ENCODE assay signal across 8 cellular contexts in the genomic region with DNA sequence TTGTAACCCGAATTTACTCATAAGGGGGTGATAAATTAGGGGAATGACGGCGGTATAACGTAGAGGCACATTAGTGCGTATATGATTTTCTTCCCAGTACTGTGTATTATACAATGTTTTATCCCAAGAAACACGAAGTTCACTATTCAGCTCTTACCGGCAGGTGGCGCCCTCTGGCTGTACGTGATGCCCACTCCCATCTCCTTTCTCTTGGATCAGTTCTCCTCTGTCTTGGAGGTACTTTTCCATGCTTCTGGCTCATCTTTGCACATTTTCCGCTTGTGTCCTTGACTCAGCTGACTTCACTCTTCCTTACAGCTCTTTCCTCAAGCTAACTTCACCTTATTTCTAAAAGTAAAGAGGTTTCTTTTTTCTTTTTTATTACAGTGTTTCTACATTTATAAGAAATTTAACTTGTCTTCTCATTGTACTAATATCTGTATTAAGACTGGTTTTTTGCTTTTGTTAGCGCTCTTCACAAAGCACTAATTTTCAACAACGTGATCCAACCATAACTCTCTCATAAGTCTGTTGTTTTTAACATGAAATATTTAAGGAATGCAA. TPM values are rescaled to one million over a fixed set of nuclear protein-coding genes. Genes with fewer than 3 reads are reported as not detected.
A peak's percentile ranks its signal among the peaks of the same experiment; 100 is the strongest.
DNase-seq lines count a peak whose midpoint lies in the region; ATAC-seq, FAIRE-seq and TF ChIP-seq lines count a peak whose summit lies in the region.

No MANE protein-coding gene starts in this region.

- no peak overlapping the region for H2AFZ ChIP-seq in H1 (ENCODE audit: low read length)

- no peak overlapping the region for H3K14ac ChIP-seq in H1 (ENCODE audit: insufficient read length)

- H2AK5ac ChIP-seq in H1 (ENCODE audit: low read depth, low read length) = no peak overlapping the region

- no peak overlapping the region for H4K91ac ChIP-seq in H1 (replicated peaks; ENCODE audit: insufficient read length, low read length)

- H3K9me3 ChIP-seq in H1 (ENCODE audit: insufficient read depth in 2 of 2, low read depth in 1 of 2, low read length in 1 of 2) = no peaks in the 10 kb centered on the region

- POLR2A ChIA-PET in H1 (lab: Charles Lee; ENCODE audit: partially characterized antibody) = interaction anchor here (0.7 to 1.5 kb wide), 2 partner anchors 17 to 20 kb away, joined by 3 read pairs; no protein-coding TSS in a partner anchor

- no peaks in the 10 kb centered on the region for H3K79me1 ChIP-seq in H1 (ENCODE audit: low read depth, low read length)

- TF ChIP-seq EP300 in H1 (IDR thresholded peaks at IDR 0.05; ENCODE audit: borderline replicate concordance in 1 of 2, low read depth in 2 of 2, low read length in 2 of 2) = no peak

- no peak overlapping the region for H3K23ac ChIP-seq in H1 (ENCODE audit: insufficient read length)

- peak; percentile 66 for ATAC-seq in HG03439 (IDR thresholded peaks at IDR 0.05; ENCODE audit: unreplicated experiment)

- H3K23me2 ChIP-seq in H1 (ENCODE audit: low read depth, low read length) = no peaks in the 10 kb centered on the region

- H3K9ac ChIP-seq in H1 (replicated peaks in 1 of 4; ENCODE audit: extremely low read depth in 1 of 4, low read depth in 3 of 4, low read length in 3 of 4) = no peak overlapping the region

- no peaks in the 10 kb centered on the region for H3K36me3 ChIP-seq in H1 (ENCODE audit: control insufficient read depth in 2 of 4, insufficient read depth in 4 of 4, low read length in 3 of 4)

- no peak overlapping the region for H3K4ac ChIP-seq in H1 (replicated peaks; ENCODE audit: insufficient read length, low read depth, low read length)

- H3K4me3 ChIP-seq in H1 (ENCODE audit: extremely low read depth in 1 of 4, insufficient read depth in 2 of 4, low read depth in 3 of 4, low read length in 4 of 4) (no peak overlapping the region), coronary artery (no peak overlapping the region)

- no peak overlapping the region for H2BK15ac ChIP-seq in H1 (ENCODE audit: low read length)

- H3K56ac ChIP-seq in H1 (replicated peaks; ENCODE audit: insufficient read length, low read depth, low read length) = no peak overlapping the region

- no peak overlapping the region for H4K8ac ChIP-seq in H1 (ENCODE audit: extremely low read depth, insufficient read depth, low read length)

- TF ChIP-seq CTCF in H1 (IDR thresholded peaks at IDR 0.05; ENCODE audit: control extremely low read depth in 1 of 3, insufficient read depth in 1 of 3, low read depth in 1 of 3, low read length in 3 of 3) (peak; percentile 85 to 88 (median 88)), coronary artery (IDR thresholded peaks at IDR 0.05) (no peak)

- no peak overlapping the region for H2BK20ac ChIP-seq in H1 (ENCODE audit: low read length)

- no peaks in the 10 kb centered on the region for H4K20me1 ChIP-seq in H1 (replicated peaks in 1 of 2; ENCODE audit: control insufficient read depth in 1 of 2, insufficient read depth in 2 of 2, low read length in 2 of 2)

- CTCF ChIA-PET in H1 (lab: Charles Lee; ENCODE audit: partially characterized antibody) = interaction anchor here (0.6 to 3.8 kb wide), 23 partner anchors 9 to 466 kb away, joined by 3 to 50 read pairs (median 4); no protein-coding TSS in a partner anchor

- peak; percentile 86 to 91 for TF ChIP-seq RAD21 in H1 (IDR thresholded peaks at IDR 0.05 in 1 of 2, conservative IDR thresholded peaks at IDR 0.05 in 1 of 2; ENCODE audit: low read depth in 2 of 2, low read length in 2 of 2)

- no peaks in the 10 kb centered on the region for H3K4me1 ChIP-seq in H1 (replicated peaks in 1 of 4; ENCODE audit: control insufficient read depth in 3 of 4, insufficient read depth in 4 of 4, low read length in 3 of 4)

- H3K27me3 ChIP-seq in H1 (replicated peaks in 1 of 4; ENCODE audit: control insufficient read depth in 3 of 4, extremely low read depth in 1 of 4, insufficient read depth in 3 of 4, low read length in 3 of 4) = no peaks in the 10 kb centered on the region; a peak in 1 of 7 replicates

- H3K4me2 ChIP-seq in H1 (ENCODE audit: insufficient read depth in 1 of 2, low read depth in 2 of 2, low read length in 2 of 2) = no peak overlapping the region

- DNase-seq in COR-L47 (lab: John Stamatoyannopoulos, UW) = peak; percentile 74
- DNase-seq in NCI-H748 treated with DMSO at 0.1 percent for 48 hours (lab: John Stamatoyannopoulos, UW) = peak; percentile 63
- DNase-seq in activated CD8-positive, alpha-beta memory T cell treated with anti-CD3 and anti-CD28 coated beads for 1 hour (ENCODE audit: extremely low read depth in 1 of 2, low read depth in 1 of 2) = peak; percentile 38 to 70
- peak; percentile 41 to 93 for DNase-seq in H1 (ENCODE audit: low read depth in 1 of 2, low spot score in 2 of 2)
- DNase-seq in midbrain (lab: John Stamatoyannopoulos, UW) = peak; percentile 76
- DNase-seq in stimulated activated CD8-positive, alpha-beta memory T cell treated with anti-CD3 and anti-CD28 coated beads, Interleukin-2, amount 100 ng/mL, for 48 hours (ENCODE audit: low read depth in 2 of 2) = peak; percentile 65 to 74
- no peak for DNase-seq in coronary artery (ENCODE audit: low spot score)

- no peak for TF ChIP-seq POLR2A in H1 (IDR thresholded peaks at IDR 0.05; ENCODE audit: control extremely low read depth in 1 of 2, low read depth in 2 of 2, low read length in 2 of 2)

- FAIRE-seq in H1 (lab: Jason Lieb, UNC) = peak; percentile 97

- H2BK120ac ChIP-seq in H1 (replicated peaks; ENCODE audit: low read depth, low read length) = no peak overlapping the region

- H3K18ac ChIP-seq in H1 (ENCODE audit: extremely low read depth, low read length) = no peak overlapping the region

- no peak overlapping the region for H2BK5ac ChIP-seq in H1 (ENCODE audit: low read depth, low read length)

- H4K5ac ChIP-seq in H1 (ENCODE audit: insufficient read length, low read depth, low read length) = no peak overlapping the region

- H3K79me2 ChIP-seq in H1 (ENCODE audit: control insufficient read depth in 1 of 2, insufficient read depth in 2 of 2, low read length in 2 of 2) = no peaks in the 10 kb centered on the region

- H3K27ac ChIP-seq in H1 (ENCODE audit: low read depth, low read length) = no peak overlapping the region
- H3K27ac ChIP-seq in coronary artery = no peak overlapping the region

- no peak overlapping the region for H2BK12ac ChIP-seq in H1 (ENCODE audit: low read depth, low read length)

- 19% methylated on average over 12 of the region's 12 CpGs; no CpG with 5 or more reads in 1 of the 2 experiments for WGBS in H1 (ENCODE audit: extremely low coverage in 1 of 2, insufficient coverage in 1 of 2, insufficient read length in 1 of 2, insufficient replicate concordance in 2 of 2, low coverage in 1 of 2, low lambda C conversion rate in 2 of 2, missing lambda C conversion rate in 1 of 2), 2 experiments

TF ChIP-seq in H1, 55 proteins besides CTCF, POLR2A, EP300 and RAD21:
- TF ChIP-seq SIX5 (IDR thresholded peaks at IDR 0.05; ENCODE audit: low read depth, low read length) (no peak), CREB1 (IDR thresholded peaks at IDR 0.05) (0 out of 2 replicates have a peak, but pooled peaks have one; percentile 20)

RNA-seq across cellular contexts. Expression of gene TMEM176B, which starts 21.3 kb away (rescaled TPM):
- 1.2 TPM in 2 replicates for total RNA-seq in H1 (2021; fragmentation: NEBNext Ultra II Directional; extraction: Animal tissue kit (Norgen Biotek cat#: 25700))
- polyA plus RNA-seq in H1 (2011; rRNA removed) = 2.1 and 2.2 TPM in 2 replicates
- polyA plus RNA-seq in H1 (2011; cell fraction: cytosol; rRNA removed) = 1.7 TPM
- polyA plus RNA-seq in H1 (2011; cell fraction: nucleus; rRNA removed) = 1.9 TPM
- polyA plus RNA-seq in H1 (2012, experiment 1 of 2) = 0.48 to 1.3 TPM (median 1.2 TPM) in 4 replicates
- polyA plus RNA-seq in H1 (2012, experiment 2 of 2) = 1.3 TPM
- polyA plus RNA-seq in H1 (2013, experiment 1 of 2) = 0.91 TPM
- polyA plus RNA-seq in H1 (2013, experiment 2 of 2) = 0.87 TPM
- polyA minus RNA-seq in H1 (2011; rRNA and poly(A)+ RNA removed) = 1.0 TPM in 1 of 2 replicates, not detected in the other
- polyA minus RNA-seq in H1 (2011; cell fraction: cytosol; rRNA and poly(A)+ RNA removed) = not detected
- not detected for polyA minus RNA-seq in H1 (2011; cell fraction: nucleus; rRNA and poly(A)+ RNA removed)

RNA-seq across cellular contexts. Expression of gene TMEM176A, which starts 21.7 kb away (rescaled TPM):
- 0.90 and 1.3 TPM in 2 replicates for total RNA-seq in H1 (2021; fragmentation: NEBNext Ultra II Directional; extraction: Animal tissue kit (Norgen Biotek cat#: 25700))
- polyA plus RNA-seq in H1 (2011; rRNA removed) = 0.71 and 1.5 TPM in 2 replicates
- polyA plus RNA-seq in H1 (2011; cell fraction: cytosol; rRNA removed) = 0.45 TPM
- polyA plus RNA-seq in H1 (2011; cell fraction: nucleus; rRNA removed) = 0.81 TPM
- 0.39 to 1.4 TPM (median 1.0 TPM) in 4 replicates for polyA plus RNA-seq in H1 (2012, experiment 1 of 2)
- polyA plus RNA-seq in H1 (2012, experiment 2 of 2) = 1.4 TPM
- polyA plus RNA-seq in H1 (2013, experiment 1 of 2) = 0.69 TPM
- polyA plus RNA-seq in H1 (2013, experiment 2 of 2) = 0.75 TPM
- polyA minus RNA-seq in H1 (2011; rRNA and poly(A)+ RNA removed) = 0.78 TPM in 1 of 2 replicates, not detected in the other
- not detected for polyA minus RNA-seq in H1 (2011; cell fraction: cytosol; rRNA and poly(A)+ RNA removed)
- not detected for polyA minus RNA-seq in H1 (2011; cell fraction: nucleus; rRNA and poly(A)+ RNA removed)

RNA-seq across cellular contexts. Expression of gene GIMAP5, which starts 41.6 kb away (rescaled TPM):
- not detected in 2 replicates for total RNA-seq in H1 (2021; fragmentation: NEBNext Ultra II Directional; extraction: Animal tissue kit (Norgen Biotek cat#: 25700))
- polyA plus RNA-seq in H1 (2011; rRNA removed) = not detected in 2 replicates
- polyA plus RNA-seq in H1 (2011; cell fraction: cytosol; rRNA removed) = not detected
- polyA plus RNA-seq in H1 (2011; cell fraction: nucleus; rRNA removed) = not detected
- not detected in 4 replicates for polyA plus RNA-seq in H1 (2012, experiment 1 of 2)
- not detected for polyA plus RNA-seq in H1 (2012, experiment 2 of 2)
- not detected for polyA plus RNA-seq in H1 (2013, experiment 1 of 2)
- not detected for polyA plus RNA-seq in H1 (2013, experiment 2 of 2)
- not detected in 2 replicates for polyA minus RNA-seq in H1 (2011; rRNA and poly(A)+ RNA removed)
- polyA minus RNA-seq in H1 (2011; cell fraction: cytosol; rRNA and poly(A)+ RNA removed) = not detected
- polyA minus RNA-seq in H1 (2011; cell fraction: nucleus; rRNA and poly(A)+ RNA removed) = not detected
